ENCODE assay signal across 13 cellular contexts in genomic region chr16:11310634-11310977, GRCh38. TPM values are rescaled to one million over a fixed set of nuclear protein-coding genes. Genes with fewer than 3 reads are reported as not detected.
A peak's percentile ranks its signal among the peaks of the same experiment; 100 is the strongest.
DNase-seq lines count a peak whose midpoint lies in the region; ATAC-seq and TF ChIP-seq lines count a peak whose summit lies in the region.
"Had no signal": no experiment of that assay in that cellular context is flagged by ENCODE, and none has a peak within 500 bp of the region (broad histone marks: within the 10 kb centered on the region; RNA-seq: fewer than 3 reads in every experiment).

No MANE protein-coding gene starts in this region.

- CTCF ChIA-PET in activated CD4-positive, alpha-beta T cell treated with anti-CD3 and anti-CD28 coated beads, Interleukin-2, amount 10 ng/mL, durations not matched to agents 7 days and 5 days (lab: Charles Lee), result interaction anchor here (1.2 to 5.9 kb wide), 4 partner anchors 10 to 54 kb away, joined by 3 to 28 read pairs (median 8); partner anchors contain the start of gene SOCS1
- CTCF ChIA-PET in activated B cell treated with CpG ODN at 0.5 μM for 24 hours (lab: Charles Lee), result interaction anchor here (0.6 to 4.7 kb wide), 7 partner anchors 10 to 85 kb away, joined by 3 to 32 read pairs (median 3); no protein-coding TSS in a partner anchor

- H3K4me1 Mint-ChIP-seq in activated CD4-positive, alpha-beta T cell treated with anti-CD3 and anti-CD28 coated beads, Interleukin-2, amount 10 ng/mL, durations not matched to agents 7 days and 5 days, result peaks cover 81% of the 10 kb centered on the region
- peaks cover 91% of the 10 kb centered on the region for H3K4me1 Mint-ChIP-seq in activated B cell treated with CpG ODN at 0.5 μM for 24 hours
- H3K4me1 Mint-ChIP-seq in stimulated activated memory B cell treated with anti-CD40 and anti-IgM and Interleukin-4, amounts not matched to agents 10 μg/mL and 1 μg/mL and 100 μg/mL, for 72 hours, result peaks cover 83% of the 10 kb centered on the region

- H3K9me3 Mint-ChIP-seq in activated CD4-positive, alpha-beta T cell treated with anti-CD3 and anti-CD28 coated beads, Interleukin-2, amount 10 ng/mL, durations not matched to agents 7 days and 5 days, result peaks cover 1% of the 10 kb centered on the region
- H3K9me3 Mint-ChIP-seq in activated B cell treated with CpG ODN at 0.5 μM for 24 hours, result no peaks in the 10 kb centered on the region
- peaks cover 3% of the 10 kb centered on the region for H3K9me3 Mint-ChIP-seq in stimulated activated memory B cell treated with anti-CD40 and anti-IgM and Interleukin-4, amounts not matched to agents 10 μg/mL and 1 μg/mL and 100 μg/mL, for 72 hours

- peak overlapping the region; percentile 98 for H3K27ac Mint-ChIP-seq in activated CD4-positive, alpha-beta T cell treated with anti-CD3 and anti-CD28 coated beads, Interleukin-2, amount 10 ng/mL, durations not matched to agents 7 days and 5 days
- H3K27ac Mint-ChIP-seq in activated B cell treated with CpG ODN at 0.5 μM for 24 hours, result peak overlapping the region; percentile 95
- H3K27ac Mint-ChIP-seq in stimulated activated memory B cell treated with anti-CD40 and anti-IgM and Interleukin-4, amounts not matched to agents 10 μg/mL and 1 μg/mL and 100 μg/mL, for 72 hours, result peak overlapping the region; percentile 81

- POLR2A ChIA-PET in activated CD4-positive, alpha-beta T cell treated with anti-CD3 and anti-CD28 coated beads, Interleukin-2, amount 10 ng/mL, durations not matched to agents 7 days and 5 days (lab: Charles Lee), result interaction anchor here (0.5 kb wide), 1 partner anchor 52 kb away, joined by 3 read pairs; no protein-coding TSS in a partner anchor
- POLR2A ChIA-PET in activated B cell treated with CpG ODN at 0.5 μM for 24 hours (lab: Charles Lee), result interaction anchor here (0.7 to 6.8 kb wide), 10 partner anchors 10 to 108 kb away, joined by 3 to 138 read pairs (median 10); partner anchors contain the start of gene SOCS1

- H3K36me3 Mint-ChIP-seq in activated CD4-positive, alpha-beta T cell treated with anti-CD3 and anti-CD28 coated beads, Interleukin-2, amount 10 ng/mL, durations not matched to agents 7 days and 5 days (ENCODE audit: low read depth), result no peaks in the 10 kb centered on the region
- no peaks in the 10 kb centered on the region for H3K36me3 Mint-ChIP-seq in activated B cell treated with CpG ODN at 0.5 μM for 24 hours (ENCODE audit: low read depth)
- H3K36me3 Mint-ChIP-seq in stimulated activated memory B cell treated with anti-CD40 and anti-IgM and Interleukin-4, amounts not matched to agents 10 μg/mL and 1 μg/mL and 100 μg/mL, for 72 hours, result no peaks in the 10 kb centered on the region

- no peak for TF ChIP-seq CTCF in activated B cell treated with CpG ODN at 0.5 μM for 24 hours (IDR thresholded peaks at IDR 0.05)

- no peak for DNase-seq in activated CD4-positive, alpha-beta T cell treated with anti-CD3 and anti-CD28 coated beads, Interleukin-2, amount 10 ng/mL, durations not matched to agents 7 days and 5 days
- no peak for DNase-seq in activated CD4-positive, alpha-beta T cell treated with anti-CD3 and anti-CD28 coated beads, Interleukin-2, amount 50 U/mL, for 1 hour
- no peak for DNase-seq in activated B cell treated with CpG ODN at 0.5 μM for 24 hours
- DNase-seq: DMS79 treated with DMSO at 0.1 percent for 48 hours; midbrain; NCI-H446; stimulated activated CD4-positive, alpha-beta T cell treated with anti-CD3 and anti-CD28 coated beads, Interleukin-4, amount 100 ng/mL, for 1 hour had no signal

- intact Hi-C loops in activated B cell treated with CpG ODN at 0.5 μM for 24 hours (cut with micrococcal nuclease), result loop anchor here (2.0 kb wide), 1 partner anchor 60 kb away; no protein-coding TSS in a partner anchor

- no peak for ATAC-seq in activated B cell treated with CpG ODN at 0.5 μM for 24 hours (ENCODE audit: low read depth)
- no peak for ATAC-seq in stimulated activated memory B cell treated with anti-CD40 and anti-IgM and Interleukin-4, amounts not matched to agents 10 μg/mL and 1 μg/mL and 100 μg/mL, for 72 hours
- no peak for ATAC-seq in GM18868 (IDR thresholded peaks at IDR 0.05; ENCODE audit: unreplicated experiment)
- ATAC-seq in GM18517 (IDR thresholded peaks at IDR 0.05; ENCODE audit: unreplicated experiment), result no peak
- ATAC-seq: A549 had no signal

- H3K4me3 Mint-ChIP-seq in activated CD4-positive, alpha-beta T cell treated with anti-CD3 and anti-CD28 coated beads, Interleukin-2, amount 10 ng/mL, durations not matched to agents 7 days and 5 days, result peak overlapping the region; percentile 18
- H3K4me3 Mint-ChIP-seq in activated B cell treated with CpG ODN at 0.5 μM for 24 hours, result peak overlapping the region; percentile 62
- peak overlapping the region; percentile 46 for H3K4me3 Mint-ChIP-seq in stimulated activated memory B cell treated with anti-CD40 and anti-IgM and Interleukin-4, amounts not matched to agents 10 μg/mL and 1 μg/mL and 100 μg/mL, for 72 hours

- H3K27me3 Mint-ChIP-seq in activated CD4-positive, alpha-beta T cell treated with anti-CD3 and anti-CD28 coated beads, Interleukin-2, amount 10 ng/mL, durations not matched to agents 7 days and 5 days, result no peaks in the 10 kb centered on the region
- H3K27me3 Mint-ChIP-seq in activated B cell treated with CpG ODN at 0.5 μM for 24 hours, result no peaks in the 10 kb centered on the region
- no peaks in the 10 kb centered on the region for H3K27me3 Mint-ChIP-seq in stimulated activated memory B cell treated with anti-CD40 and anti-IgM and Interleukin-4, amounts not matched to agents 10 μg/mL and 1 μg/mL and 100 μg/mL, for 72 hours

RNA-seq across cellular contexts. Expression of gene PRM1, which starts 29.5 kb away (rescaled TPM):
- not detected for total RNA-seq in activated CD4-positive, alpha-beta T cell treated with anti-CD3 and anti-CD28 coated beads, Interleukin-2, amount 10 ng/mL, durations not matched to agents 7 days and 5 days
- total RNA-seq in activated B cell treated with CpG ODN at 0.5 μM for 24 hours, result not detected in 2 replicates
- total RNA-seq: esophagus muscularis mucosa had no signal

RNA-seq across cellular contexts. Expression of gene PRM2, which starts 34.3 kb away (rescaled TPM):
- not detected for total RNA-seq in activated CD4-positive, alpha-beta T cell treated with anti-CD3 and anti-CD28 coated beads, Interleukin-2, amount 10 ng/mL, durations not matched to agents 7 days and 5 days
- not detected in 2 replicates for total RNA-seq in activated B cell treated with CpG ODN at 0.5 μM for 24 hours
- total RNA-seq: esophagus muscularis mucosa had no signal

RNA-seq across cellular contexts. Expression of gene RMI2, which starts 34.7 kb away (rescaled TPM):
- total RNA-seq in activated CD4-positive, alpha-beta T cell treated with anti-CD3 and anti-CD28 coated beads, Interleukin-2, amount 10 ng/mL, durations not matched to agents 7 days and 5 days, result 10 to 100 TPM; 53.5 to 55.1 TPM
- 8.1 TPM in 2 replicates for total RNA-seq in activated B cell treated with CpG ODN at 0.5 μM for 24 hours

RNA-seq across cellular contexts. Expression of gene PRM3, which starts 37.2 kb away (rescaled TPM):
- total RNA-seq in activated CD4-positive, alpha-beta T cell treated with anti-CD3 and anti-CD28 coated beads, Interleukin-2, amount 10 ng/mL, durations not matched to agents 7 days and 5 days, result not detected
- total RNA-seq in activated B cell treated with CpG ODN at 0.5 μM for 24 hours, result not detected in 2 replicates
- total RNA-seq: esophagus muscularis mucosa, prostate gland had no signal

RNA-seq across cellular contexts. Expression of gene TNP2, which starts 41.5 kb away (rescaled TPM):
- not detected for total RNA-seq in activated CD4-positive, alpha-beta T cell treated with anti-CD3 and anti-CD28 coated beads, Interleukin-2, amount 10 ng/mL, durations not matched to agents 7 days and 5 days
- not detected in 2 replicates for total RNA-seq in activated B cell treated with CpG ODN at 0.5 μM for 24 hours
- total RNA-seq: esophagus muscularis mucosa, prostate gland had no signal
